20 cellular contexts compared by ENCODE assay signal in the genomic region with DNA sequence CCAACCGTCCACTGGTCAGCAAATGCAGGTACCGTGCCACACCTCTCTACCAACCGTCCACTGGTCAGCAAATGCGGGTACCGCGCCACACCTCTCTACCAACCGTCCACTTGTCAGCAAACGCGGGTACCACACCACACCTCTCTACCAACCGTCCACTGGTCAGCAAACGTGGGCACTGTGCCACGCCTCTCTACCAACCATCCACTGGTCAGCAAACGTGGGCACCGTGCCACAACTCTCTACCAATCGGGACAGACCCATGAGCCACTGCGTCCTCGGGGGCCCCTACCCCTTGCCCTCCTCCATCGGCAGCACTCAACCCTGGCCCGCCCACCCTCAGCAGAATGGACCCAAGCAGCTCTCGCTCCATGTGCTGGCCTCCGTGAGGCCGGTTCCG.
DNase-seq lines count a peak whose midpoint lies in the region; ATAC-seq and TF ChIP-seq lines count a peak whose summit lies in the region.
"Had no signal": no experiment of that assay in that cellular context is flagged by ENCODE, and none has a peak within 500 bp of the region (broad histone marks: within the 10 kb centered on the region; RNA-seq: fewer than 3 reads in every experiment).

No MANE protein-coding gene starts in this region.

- H3K27ac Mint-ChIP-seq in activated CD4-positive, alpha-beta memory T cell treated with anti-CD3 and anti-CD28 coated beads, Interleukin-2, amount 10 ng/mL, durations not matched to agents 7 days and 5 days, result no peak overlapping the region
- H3K27ac Mint-ChIP-seq: CD4-positive, alpha-beta memory T cell had no signal

- H3K79me1 ChIP-seq in neuronal stem cell (ENCODE audit: low read depth, low read length), result peaks cover 3% of the 10 kb centered on the region

- H3K27me3 ChIP-seq in right cardiac atrium (ENCODE audit: control insufficient read depth, insufficient read depth) (no peaks in the 10 kb centered on the region), neuronal stem cell (ENCODE audit: control insufficient read depth in 3 of 3, insufficient read depth in 3 of 3, low read depth in 1 of 3, low read length in 3 of 3) (no peaks in the 10 kb centered on the region)
- H3K27me3 ChIP-seq: SJCRH30 had no signal

- H3K4me1 Mint-ChIP-seq in activated CD4-positive, alpha-beta memory T cell treated with anti-CD3 and anti-CD28 coated beads, Interleukin-2, amount 10 ng/mL, durations not matched to agents 7 days and 5 days, result no peaks in the 10 kb centered on the region
- H3K4me1 Mint-ChIP-seq: CD4-positive, alpha-beta memory T cell had no signal

- H4K8ac ChIP-seq in neuronal stem cell (ENCODE audit: low read depth, low read length), result no peak overlapping the region

- POLR2A ChIA-PET in activated CD4-positive, alpha-beta memory T cell treated with anti-CD3 and anti-CD28 coated beads, Interleukin-2, amount 10 ng/mL, durations not matched to agents 7 days and 5 days (lab: Charles Lee), result no interaction called here

- H3K36me3 Mint-ChIP-seq in activated CD4-positive, alpha-beta memory T cell treated with anti-CD3 and anti-CD28 coated beads, Interleukin-2, amount 10 ng/mL, durations not matched to agents 7 days and 5 days (ENCODE audit: low read depth), result no peaks in the 10 kb centered on the region
- H3K36me3 Mint-ChIP-seq: CD4-positive, alpha-beta memory T cell had no signal

- H3K14ac ChIP-seq in neuronal stem cell (ENCODE audit: low read length), result no peak overlapping the region

- H3K23ac ChIP-seq in neuronal stem cell (ENCODE audit: low read depth, low read length, poor library complexity), result no peak overlapping the region

- no peak for ATAC-seq in right cardiac atrium
- no peak for ATAC-seq in GM21526 (IDR thresholded peaks at IDR 0.05; ENCODE audit: low FRiP score, unreplicated experiment)
- ATAC-seq: A549 had no signal

- TF ChIP-seq CTCF in GM13977 (IDR thresholded peaks at IDR 0.05; ENCODE audit: extremely low read depth, insufficient read depth, missing control alignments), result no peak

- in situ Hi-C loops in GM13977 (cut with MboI; ENCODE audit: low pct_unique_long_range_greater_than_20kb, low sequenced_read_pairs, unreplicated experiment), result no loop called here

- no peak overlapping the region for H2AK5ac ChIP-seq in neuronal stem cell (ENCODE audit: low read depth, low read length)

- H3K4me2 ChIP-seq in neuronal stem cell (ENCODE audit: insufficient read depth, low read length, poor library complexity, severe bottlenecking), result no peak overlapping the region
- H3K4me2 ChIP-seq: A549 had no signal

- H2BK5ac ChIP-seq in neuronal stem cell (ENCODE audit: low read length), result peak overlapping the region; percentile 20

- H3K27ac ChIP-seq in right cardiac atrium (ENCODE audit: low read length) (no peak overlapping the region), neuronal stem cell (replicated peaks; ENCODE audit: low read length) (no peak overlapping the region)
- H3K27ac ChIP-seq: A549, SJCRH30 had no signal

- H3K9ac ChIP-seq in neuronal stem cell (ENCODE audit: low read depth, low read length, poor library complexity), result peak overlapping the region; percentile 40

- H3K36me3 ChIP-seq in neuronal stem cell (replicated peaks in 1 of 2; ENCODE audit: control insufficient read depth in 2 of 2, insufficient read depth in 2 of 2, low read length in 2 of 2), result no peaks in the 10 kb centered on the region
- H3K36me3 ChIP-seq: SJCRH30 had no signal

- no peak overlapping the region for H3K4ac ChIP-seq in neuronal stem cell (ENCODE audit: low read length)

- no peak overlapping the region for H4K91ac ChIP-seq in neuronal stem cell (ENCODE audit: low read depth, low read length, poor library complexity)

- H3K9me3 ChIP-seq in right cardiac atrium (ENCODE audit: control insufficient read depth, low read length), result no peaks in the 10 kb centered on the region
- H3K9me3 ChIP-seq in neuronal stem cell (replicated peaks in 1 of 2; ENCODE audit: control insufficient read depth in 2 of 2, insufficient read depth in 1 of 2, low read depth in 1 of 2, low read length in 2 of 2), result no peaks in the 10 kb centered on the region
- H3K9me3 ChIP-seq: A549, SJCRH30 had no signal

- H3K9me3 Mint-ChIP-seq in activated CD4-positive, alpha-beta memory T cell treated with anti-CD3 and anti-CD28 coated beads, Interleukin-2, amount 10 ng/mL, durations not matched to agents 7 days and 5 days, result no peaks in the 10 kb centered on the region

- DNase-seq in cardiac septum (ENCODE audit: low spot score) (peak; percentile 56), right cardiac atrium (no peak), ecto neural progenitor cell (ENCODE audit: low spot score) (peak; percentile 29), neuronal stem cell (ENCODE audit: low spot score) (no peak), ureter (ENCODE audit: low spot score) (peak; percentile 30), GM13977 (ENCODE audit: low spot score) (no peak)
- no peak for DNase-seq in activated CD4-positive, alpha-beta memory T cell treated with anti-CD3 and anti-CD28 coated beads, Interleukin-2, amount 10 ng/mL, durations not matched to agents 7 days and 5 days
- DNase-seq: CD4-positive, alpha-beta memory T cell; DMS153; GDM1; GOT3; KBM-7; NCI-H1105 treated with DMSO at 0.1 percent for 48 hours; NCI-H1694 treated with DMSO at 0.1 percent for 48 hours; NCI-H510A; NCI-H774; RPMI8226; SJCRH30 had no signal

- H2BK15ac ChIP-seq in neuronal stem cell (ENCODE audit: low read length), result peak overlapping the region; percentile 54

- H3K4me1 ChIP-seq in right cardiac atrium (ENCODE audit: control insufficient read depth, insufficient read depth, low read length), result no peaks in the 10 kb centered on the region
- no peaks in the 10 kb centered on the region for H3K4me1 ChIP-seq in neuronal stem cell (ENCODE audit: control insufficient read depth in 2 of 2, insufficient read depth in 1 of 2, low read depth in 1 of 2, low read length in 2 of 2)
- H3K4me1 ChIP-seq: A549, SJCRH30 had no signal

- H2BK12ac ChIP-seq in neuronal stem cell (ENCODE audit: low read length), result no peak overlapping the region

- no peak overlapping the region for H3K4me3 Mint-ChIP-seq in activated CD4-positive, alpha-beta memory T cell treated with anti-CD3 and anti-CD28 coated beads, Interleukin-2, amount 10 ng/mL, durations not matched to agents 7 days and 5 days
- H3K4me3 Mint-ChIP-seq: CD4-positive, alpha-beta memory T cell had no signal

- CTCF ChIA-PET in activated CD4-positive, alpha-beta memory T cell treated with anti-CD3 and anti-CD28 coated beads, Interleukin-2, amount 10 ng/mL, durations not matched to agents 7 days and 5 days (lab: Charles Lee), result no interaction called here

- no peak overlapping the region for H3K18ac ChIP-seq in neuronal stem cell (ENCODE audit: low read length)

- H3K4me3 ChIP-seq in right cardiac atrium (ENCODE audit: low read length) (no peak overlapping the region), neuronal stem cell (ENCODE audit: low read length in 2 of 2) (peak overlapping the region in 1 of 2 donors; percentile 20)
- H3K4me3 ChIP-seq: A549, SJCRH30 had no signal

- WGBS in right cardiac atrium, result 95% methylated on average over 23 of the region's 23 CpGs
- no CpG with 5 or more reads among the region's 23 CpGs for WGBS in neuronal stem cell (ENCODE audit: extremely low coverage in 2 of 2, insufficient read length in 2 of 2, insufficient replicate concordance in 1 of 2), 2 donors

- no peak overlapping the region for H2BK120ac ChIP-seq in neuronal stem cell (ENCODE audit: low read depth, low read length)

- H3K27me3 Mint-ChIP-seq in activated CD4-positive, alpha-beta memory T cell treated with anti-CD3 and anti-CD28 coated beads, Interleukin-2, amount 10 ng/mL, durations not matched to agents 7 days and 5 days, result no peaks in the 10 kb centered on the region

- no peak overlapping the region for H2AFZ ChIP-seq in neuronal stem cell (ENCODE audit: low read length)

- intact Hi-C loops in cardiac septum (cut with DNase I) (no loop called here), right cardiac atrium (cut with DNase I) (no loop called here)

Comparison
In these comparisons a context has a peak if more than half of its experiments do, and no peak if none do; other contexts are left out.
1. DNase-seq: peak in cardiac septum (single experiment), ecto neural progenitor cell (single experiment) and ureter (single experiment); none in right cardiac atrium (0 of 3), neuronal stem cell (single experiment), activated CD4-positive, alpha-beta memory T cell treated with anti-CD3 and anti-CD28 coated beads, Interleukin-2, amount 10 ng/mL, durations not matched to agents 7 days and 5 days (single experiment) and GM13977 (single experiment).